8 cellular contexts compared by ENCODE assay signal in genomic region chr10:71696635-71697326, GRCh38. TPM values are rescaled to one million over a fixed set of nuclear protein-coding genes. Genes with fewer than 3 reads are reported as not detected.
DNase-seq lines count a peak whose midpoint lies in the region; ATAC-seq and TF ChIP-seq lines count a peak whose summit lies in the region.

No MANE protein-coding gene starts in this region.

- H3K9ac ChIP-seq in DND-41 (ENCODE audit: low read depth, low read length) = no peak overlapping the region
- H3K9ac ChIP-seq in Karpas-422 (ENCODE audit: low read length) = no peak overlapping the region
- H3K9ac ChIP-seq in liver (ENCODE audit: low read depth in 1 of 2, low read length in 2 of 2) = no peak overlapping the region

- H3K79me2 ChIP-seq in DND-41 (ENCODE audit: insufficient read depth, low read length) = no peaks in the 10 kb centered on the region
- no peaks in the 10 kb centered on the region for H3K79me2 ChIP-seq in Karpas-422 (ENCODE audit: low read length)

- no peaks in the 10 kb centered on the region for H4K20me1 ChIP-seq in DND-41 (ENCODE audit: insufficient read depth, low read length)
- peaks cover 4% of the 10 kb centered on the region; the same call in 1 of the 2 replicates for H4K20me1 ChIP-seq in Karpas-422 (ENCODE audit: insufficient read depth, low read depth, low read length)

- peak; percentile 73 to 82 for TF ChIP-seq RAD21 in liver (IDR thresholded peaks at IDR 0.05)

- H3K27ac ChIP-seq in DND-41 (ENCODE audit: low read length) (no peak overlapping the region), Karpas-422 (ENCODE audit: low read length) (no peak overlapping the region), WERI-Rb-1 (peak overlapping the region; percentile 63), liver (ENCODE audit: low read depth in 1 of 2, low read length in 2 of 2) (no peak overlapping the region)

- H3K36me3 ChIP-seq in DND-41 (ENCODE audit: insufficient read depth, low read length) (no peaks in the 10 kb centered on the region), Karpas-422 (ENCODE audit: insufficient read depth, low read length) (no peaks in the 10 kb centered on the region), WERI-Rb-1 (peaks cover 55% of the 10 kb centered on the region), liver (ENCODE audit: control insufficient read depth in 4 of 4, insufficient read depth in 3 of 4, low read depth in 1 of 4, low read length in 3 of 4) (no peaks in the 10 kb centered on the region)

- 56% methylated on average over 10 of the region's 10 CpGs for WGBS in liver

- H3K4me1 ChIP-seq in DND-41 (ENCODE audit: insufficient read depth, low read length) (peaks cover 4% of the 10 kb centered on the region; the same call in 1 of the 2 replicates), Karpas-422 (ENCODE audit: low read length) (peaks cover 40% of the 10 kb centered on the region), liver (ENCODE audit: control insufficient read depth in 4 of 4, insufficient read depth in 4 of 4, low read length in 3 of 4) (no peaks in the 10 kb centered on the region)

- no peak overlapping the region for H2AFZ ChIP-seq in DND-41 (ENCODE audit: low read depth, low read length)
- H2AFZ ChIP-seq in Karpas-422 (ENCODE audit: low read length) = no peak overlapping the region

- peak; percentile 79 for DNase-seq in DND-41
- DNase-seq in Karpas-422 = peak; percentile 86
- peak; percentile 77 for DNase-seq in WERI-Rb-1
- peak; percentile 37 to 41 for DNase-seq in cardiac fibroblast (ENCODE audit: low read depth in 2 of 2)
- DNase-seq in stimulated activated CD8-positive, alpha-beta memory T cell treated with anti-CD3 and anti-CD28 coated beads, Interleukin-15, amount 100 ng/mL, for 24 hours (ENCODE audit: low read depth) = peak; percentile 43

- peak; percentile 97 for ATAC-seq in DND-41 (ENCODE audit: insufficient read depth, low read depth)
- no peak for ATAC-seq in HG03460 (IDR thresholded peaks at IDR 0.05; ENCODE audit: unreplicated experiment)
- no peak for ATAC-seq in GM18498 (IDR thresholded peaks at IDR 0.05; ENCODE audit: unreplicated experiment)

- H3K4me3 ChIP-seq in DND-41 (ENCODE audit: low read depth in 1 of 2, low read length in 2 of 2) (no peak overlapping the region), Karpas-422 (ENCODE audit: low read length) (no peak overlapping the region), WERI-Rb-1 (ENCODE audit: low read depth, low read length) (no peak overlapping the region), cardiac fibroblast (replicated peaks in 1 of 2; ENCODE audit: low read depth in 2 of 2, low read length in 2 of 2) (no peak overlapping the region), liver (ENCODE audit: low read depth in 1 of 3, low read length in 3 of 3) (no peak overlapping the region)

- TF ChIP-seq CTCF in DND-41 (IDR thresholded peaks at IDR 0.05; ENCODE audit: borderline replicate concordance, extremely low read depth, low read length, poor library complexity, severe bottlenecking) (peak; percentile 90), WERI-Rb-1 (IDR thresholded peaks at IDR 0.05; ENCODE audit: low read depth, low read length) (peak; percentile 93), cardiac fibroblast (IDR thresholded peaks at IDR 0.05; ENCODE audit: low read depth, low read length) (peak; percentile 98), liver (IDR thresholded peaks at IDR 0.05; ENCODE audit: low read depth, low read length, missing input control) (peak; percentile 75)

- H3K27me3 ChIP-seq in DND-41 (ENCODE audit: insufficient read depth, low read length, poor library complexity) = no peaks in the 10 kb centered on the region
- no peaks in the 10 kb centered on the region for H3K27me3 ChIP-seq in Karpas-422 (ENCODE audit: low read length)
- H3K27me3 ChIP-seq in WERI-Rb-1 (ENCODE audit: insufficient read depth, low read depth, severe bottlenecking) = no peaks in the 10 kb centered on the region
- H3K27me3 ChIP-seq in liver (ENCODE audit: control insufficient read depth in 4 of 4, insufficient read depth in 4 of 4, low read length in 3 of 4) = no peaks in the 10 kb centered on the region

- no peak overlapping the region for H3K4me2 ChIP-seq in DND-41 (ENCODE audit: insufficient read depth, low read length)
- H3K4me2 ChIP-seq in Karpas-422 (ENCODE audit: low read depth, low read length, poor library complexity, severe bottlenecking) = no peak overlapping the region

- H3K9me3 ChIP-seq in DND-41 (ENCODE audit: insufficient read depth, low read length, severe bottlenecking) (no peaks in the 10 kb centered on the region), Karpas-422 (ENCODE audit: low read length) (no peaks in the 10 kb centered on the region), WERI-Rb-1 (ENCODE audit: severe bottlenecking) (no peaks in the 10 kb centered on the region), liver (ENCODE audit: control insufficient read depth in 4 of 4, low read length in 3 of 4) (no peaks in the 10 kb centered on the region)

- H3K9me2 ChIP-seq in Karpas-422 (replicated peaks; ENCODE audit: insufficient read depth, low read length) = no peaks in the 10 kb centered on the region

TF ChIP-seq in liver, 16 proteins besides CTCF, POLR2A, EP300 and RAD21:
- TF ChIP-seq, protein P1, sequence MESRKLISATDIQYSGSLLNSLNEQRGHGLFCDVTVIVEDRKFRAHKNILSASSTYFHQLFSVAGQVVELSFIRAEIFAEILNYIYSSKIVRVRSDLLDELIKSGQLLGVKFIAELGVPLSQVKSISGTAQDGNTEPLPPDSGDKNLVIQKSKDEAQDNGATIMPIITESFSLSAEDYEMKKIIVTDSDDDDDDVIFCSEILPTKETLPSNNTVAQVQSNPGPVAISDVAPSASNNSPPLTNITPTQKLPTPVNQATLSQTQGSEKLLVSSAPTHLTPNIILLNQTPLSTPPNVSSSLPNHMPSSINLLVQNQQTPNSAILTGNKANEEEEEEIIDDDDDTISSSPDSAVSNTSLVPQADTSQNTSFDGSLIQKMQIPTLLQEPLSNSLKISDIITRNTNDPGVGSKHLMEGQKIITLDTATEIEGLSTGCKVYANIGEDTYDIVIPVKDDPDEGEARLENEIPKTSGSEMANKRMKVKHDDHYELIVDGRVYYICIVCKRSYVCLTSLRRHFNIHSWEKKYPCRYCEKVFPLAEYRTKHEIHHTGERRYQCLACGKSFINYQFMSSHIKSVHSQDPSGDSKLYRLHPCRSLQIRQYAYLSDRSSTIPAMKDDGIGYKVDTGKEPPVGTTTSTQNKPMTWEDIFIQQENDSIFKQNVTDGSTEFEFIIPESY (IDR thresholded peaks at IDR 0.05) = no peak
- peak in 1 of 2 donors; percentile 20 for TF ChIP-seq RXRA (IDR thresholded peaks at IDR 0.05)
- peak; percentile 14 for TF ChIP-seq NR2F2 (IDR thresholded peaks at IDR 0.05)

RNA-seq across cellular contexts. Expression of gene C10orf105, which starts 22.8 kb away (rescaled TPM):
- total RNA-seq in Karpas-422 (2014; rRNA removed; shearing (Covaris generic); ENCODE audit: low replicate concordance) = not detected in 2 replicates
- under 1 TPM in 1 of 2 donors, not detected in 1; under 0.01 TPM for total RNA-seq in liver
- under 1 TPM in 1 of 2 donors, not detected in 1; 0.07 TPM for polyA plus RNA-seq in liver
